In the genomic region with DNA sequence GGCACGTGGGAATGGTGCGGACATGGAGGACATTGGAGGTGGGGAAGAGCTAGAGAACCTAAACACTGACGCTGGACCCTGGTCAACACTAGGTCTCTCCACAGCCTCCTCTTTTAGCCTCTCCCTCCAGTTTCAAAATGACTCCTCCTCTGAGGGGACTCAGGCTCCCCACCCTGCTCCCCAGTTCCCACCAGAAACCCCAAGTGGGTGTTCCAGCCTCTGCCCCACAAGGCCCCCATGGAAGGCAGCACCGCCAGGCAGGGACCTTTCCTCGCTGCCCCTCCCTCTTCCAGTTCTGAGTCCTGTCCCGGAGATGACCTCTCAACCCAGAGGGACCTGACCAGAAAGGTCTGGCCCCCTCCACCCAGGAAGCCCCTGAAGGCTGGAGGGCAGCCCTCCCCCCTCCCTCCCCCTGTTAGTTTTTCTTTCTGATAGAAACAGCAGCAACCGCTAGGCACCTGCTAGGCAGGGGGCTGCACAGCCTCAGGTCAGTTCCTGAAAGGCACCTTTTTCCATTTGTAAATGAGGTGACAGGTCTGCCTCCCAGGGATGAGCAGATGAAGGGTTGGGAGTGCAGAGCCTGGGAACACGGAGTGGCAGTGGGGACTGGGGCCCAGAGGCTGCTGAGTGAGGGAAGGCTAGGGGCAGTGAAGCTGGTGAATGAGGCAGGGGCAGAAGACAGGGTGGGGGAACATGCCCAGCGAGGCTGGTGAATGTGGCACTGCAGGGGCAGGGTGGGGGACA, we compare ENCODE assay signal across 1 cellular context.
TF ChIP-seq lines count a peak whose summit lies in the region.

No MANE protein-coding gene starts in this region.

TF ChIP-seq in IMR-90, 13 proteins besides CTCF, POLR2A, EP300 and RAD21:
- TF ChIP-seq RCOR1 (IDR thresholded peaks at IDR 0.05; ENCODE audit: insufficient replicate concordance, low read length) (no peak), SMC3 (IDR thresholded peaks at IDR 0.05; ENCODE audit: low read depth, low read length) (no peak), CHD1 (IDR thresholded peaks at IDR 0.05; ENCODE audit: low read depth, low read length) (no peak), MAZ (IDR thresholded peaks at IDR 0.05; ENCODE audit: borderline replicate concordance, low read depth, low read length) (no peak), CEBPB (IDR thresholded peaks at IDR 0.05; ENCODE audit: low read depth, low read length) (no peak)
